In genomic region chr7:69586315-69586714, GRCh38 we compare ENCODE assay signal across 39 cellular contexts.
"Had no signal": no experiment of that assay in that cellular context is flagged by ENCODE, and none has a peak within 500 bp of the region (broad histone marks: within the 10 kb centered on the region; RNA-seq: fewer than 3 reads in every experiment).

No MANE protein-coding gene starts in this region.

- ATAC-seq: activated naive CD4-positive, alpha-beta T cell treated with anti-CD3 and anti-CD28 coated beads, Interleukin-2, amount 50 U/mL, for 72 hours; activated naive CD8-positive, alpha-beta T cell treated with anti-CD3 and anti-CD28 coated beads, Interleukin-2, amount 50 U/mL, for 24 hours; activated T-cell treated with anti-CD3 and anti-CD28 coated beads, Interleukin-2, amount 50 U/mL, for 4 hours; activated T-cell treated with anti-CD3 and anti-CD28 coated beads, Interleukin-2, amount 50 U/mL, for 72 hours; activated T-helper 17 cell treated with anti-CD3 and anti-CD28 coated beads, Interleukin-2, amount 50 U/mL, for 72 hours; body of pancreas had no signal

- H3K27ac Mint-ChIP-seq: activated naive CD4-positive, alpha-beta T cell treated with anti-CD3 and anti-CD28 coated beads for 36 hours; activated naive CD4-positive, alpha-beta T cell treated with anti-CD3 and anti-CD28 coated beads, Interleukin-2, amount 10 ng/mL, durations not matched to agents 7 days and 5 days; activated naive CD4-positive, alpha-beta T cell treated with anti-CD3 and anti-CD28 coated beads, Interleukin-2, amount 50 U/mL, for 24 hours; activated naive CD4-positive, alpha-beta T cell treated with anti-CD3 and anti-CD28 coated beads, Interleukin-2, amount 50 U/mL, for 72 hours; activated naive CD8-positive, alpha-beta T cell; activated naive CD8-positive, alpha-beta T cell treated with anti-CD3 and anti-CD28 coated beads for 36 hours; activated naive CD8-positive, alpha-beta T cell treated with anti-CD3 and anti-CD28 coated beads, Interleukin-2, amount 10 ng/mL, durations not matched to agents 7 days and 5 days; activated naive CD8-positive, alpha-beta T cell treated with anti-CD3 and anti-CD28 coated beads, Interleukin-2, amount 50 U/mL, for 24 hours; activated T-cell treated with anti-CD3 and anti-CD28 coated beads, Interleukin-2, amount 50 U/mL, for 24 hours; activated T-cell treated with anti-CD3 and anti-CD28 coated beads, Interleukin-2, amount 50 U/mL, for 72 hours; activated T-helper 1 cell treated with anti-CD3 and anti-CD28 coated beads, Interleukin-12 subunit alpha, Interleukin-12 subunit beta, Interleukin-2, Interleukin-4 antibody, amounts not matched to agents 30 ng/mL and 10 ng/mL and 1 ng/mL, durations not matched to agents 14 hours and 24 hours and 36 hours; activated T-helper 17 cell treated with anti-CD3 and anti-CD28 coated beads, Interleukin-2, amount 50 U/mL, for 72 hours; activated T-helper 2 cell treated with anti-CD3 and anti-CD28 coated beads, Interferon-gamma antibody, Interleukin-2, Interleukin-4, amounts not matched to agents 10 μg/mL and 5 μg/mL and 100 μg/mL, durations not matched to agents 14 hours and 24 hours and 36 hours; brain had no signal

- H3K36me3 ChIP-seq: adrenal gland, ascending aorta, brain microvascular endothelial cell, breast epithelium, cardiac muscle cell had no signal

- H3K9me3 Mint-ChIP-seq: activated naive CD4-positive, alpha-beta T cell treated with anti-CD3 and anti-CD28 coated beads for 36 hours; activated T-cell treated with anti-CD3 and anti-CD28 coated beads, Interleukin-2, amount 50 U/mL, for 24 hours; activated T-cell treated with anti-CD3 and anti-CD28 coated beads, Interleukin-2, amount 50 U/mL, for 4 hours; activated T-helper 1 cell treated with anti-CD3 and anti-CD28 coated beads, Interleukin-12 subunit alpha, Interleukin-12 subunit beta, Interleukin-2, Interleukin-4 antibody, amounts not matched to agents 30 ng/mL and 10 ng/mL and 1 ng/mL, durations not matched to agents 14 hours and 24 hours and 36 hours; activated T-helper 2 cell treated with anti-CD3 and anti-CD28 coated beads, Interferon-gamma antibody, Interleukin-2, Interleukin-4, amounts not matched to agents 10 μg/mL and 5 μg/mL and 100 μg/mL, durations not matched to agents 14 hours and 24 hours and 36 hours; central memory CD8-positive, alpha-beta T cell had no signal

- H3K27me3 Mint-ChIP-seq: activated naive CD4-positive, alpha-beta T cell treated with anti-CD3 and anti-CD28 coated beads, Interleukin-2, amount 10 ng/mL, durations not matched to agents 7 days and 5 days; central memory CD8-positive, alpha-beta T cell had no signal

- H3K4me3 ChIP-seq: adrenal gland, ascending aorta, body of pancreas, breast epithelium, cardiac muscle cell had no signal

- H3K9me3 ChIP-seq: adrenal gland, ascending aorta, body of pancreas, breast epithelium had no signal

- H3K27ac ChIP-seq: adrenal gland, ascending aorta, body of pancreas, brain microvascular endothelial cell, breast epithelium, cardiac muscle cell had no signal

- FAIRE-seq: bronchial epithelial cell had no signal

- DNase-seq: activated effector memory CD4-positive, alpha-beta T cell treated with anti-CD3 and anti-CD28 coated beads, Interleukin-2, amount 50 U/mL, for 16 hours; activated effector memory CD4-positive, alpha-beta T cell treated with Interleukin-2 at 50 U/mL for 16 hours; activated gamma-delta T cell; activated gamma-delta T cell treated with Interleukin-2 at 50 U/mL for 16 hours; activated naive CD4-positive, alpha-beta T cell; activated naive CD4-positive, alpha-beta T cell treated with anti-CD3 and anti-CD28 coated beads for 36 hours; activated naive CD4-positive, alpha-beta T cell treated with anti-CD3 and anti-CD28 coated beads, Interleukin-2, amount 10 ng/mL, durations not matched to agents 7 days and 5 days; activated naive CD4-positive, alpha-beta T cell treated with anti-CD3 and anti-CD28 coated beads, Interleukin-2, amount 50 U/mL, for 16 hours; activated naive CD4-positive, alpha-beta T cell treated with Interleukin-2 at 50 U/mL for 16 hours; activated naive CD8-positive, alpha-beta T cell treated with anti-CD3 and anti-CD28 coated beads for 36 hours; activated naive CD8-positive, alpha-beta T cell treated with anti-CD3 and anti-CD28 coated beads, Interleukin-2, amount 10 ng/mL, durations not matched to agents 7 days and 5 days; activated naive CD8-positive, alpha-beta T cell treated with anti-CD3 and anti-CD28 coated beads, Interleukin-2, amount 50 U/mL, for 24 hours; activated T-cell treated with anti-CD3 and anti-CD28 coated beads, Interleukin-2, amount 50 U/mL, for 1 hour; activated T-cell treated with anti-CD3 and anti-CD28 coated beads, Interleukin-2, amount 50 U/mL, for 24 hours; activated T-cell treated with anti-CD3 and anti-CD28 coated beads, Interleukin-2, amount 50 U/mL, for 4 hours; activated T-cell treated with anti-CD3 and anti-CD28 coated beads, Interleukin-2, amount 50 U/mL, for 48 hours; activated T-cell treated with anti-CD3 and anti-CD28 coated beads, Interleukin-2, amount 50 U/mL, for 72 hours; adrenal gland; amniotic stem cell; amygdala; anterior cingulate cortex; aorta; body of pancreas; brain microvascular endothelial cell; caudate nucleus; central memory CD4-positive, alpha-beta T cell; cerebellar nuclear complex had no signal

- H3K4me3 Mint-ChIP-seq: activated naive CD4-positive, alpha-beta T cell treated with anti-CD3 and anti-CD28 coated beads for 36 hours; activated naive CD4-positive, alpha-beta T cell treated with anti-CD3 and anti-CD28 coated beads, Interleukin-2, amount 10 ng/mL, durations not matched to agents 7 days and 5 days; activated naive CD4-positive, alpha-beta T cell treated with anti-CD3 and anti-CD28 coated beads, Interleukin-2, amount 50 U/mL, for 24 hours; activated naive CD8-positive, alpha-beta T cell; activated naive CD8-positive, alpha-beta T cell treated with anti-CD3 and anti-CD28 coated beads for 36 hours; activated naive CD8-positive, alpha-beta T cell treated with anti-CD3 and anti-CD28 coated beads, Interleukin-2, amount 10 ng/mL, durations not matched to agents 7 days and 5 days; activated naive CD8-positive, alpha-beta T cell treated with anti-CD3 and anti-CD28 coated beads, Interleukin-2, amount 50 U/mL, for 24 hours; activated T-cell treated with anti-CD3 and anti-CD28 coated beads, Interleukin-2, amount 50 U/mL, for 24 hours; activated T-cell treated with anti-CD3 and anti-CD28 coated beads, Interleukin-2, amount 50 U/mL, for 4 hours; activated T-cell treated with anti-CD3 and anti-CD28 coated beads, Interleukin-2, amount 50 U/mL, for 72 hours; activated T-helper 1 cell treated with anti-CD3 and anti-CD28 coated beads, Interleukin-12 subunit alpha, Interleukin-12 subunit beta, Interleukin-2, Interleukin-4 antibody, amounts not matched to agents 30 ng/mL and 10 ng/mL and 1 ng/mL, durations not matched to agents 14 hours and 24 hours and 36 hours; activated T-helper 17 cell treated with anti-CD3 and anti-CD28 coated beads, Interleukin-2, amount 50 U/mL, for 72 hours; central memory CD8-positive, alpha-beta T cell had no signal

- H3K27me3 ChIP-seq: adrenal gland, ascending aorta, body of pancreas, brain microvascular endothelial cell, breast epithelium, cardiac muscle cell had no signal

- H3K4me1 ChIP-seq: adrenal gland, ascending aorta, body of pancreas, breast epithelium had no signal

- H3K36me3 Mint-ChIP-seq: activated naive CD4-positive, alpha-beta T cell treated with anti-CD3 and anti-CD28 coated beads, Interleukin-2, amount 10 ng/mL, durations not matched to agents 7 days and 5 days; activated naive CD4-positive, alpha-beta T cell treated with anti-CD3 and anti-CD28 coated beads, Interleukin-2, amount 50 U/mL, for 24 hours; activated naive CD8-positive, alpha-beta T cell; activated naive CD8-positive, alpha-beta T cell treated with anti-CD3 and anti-CD28 coated beads for 36 hours; activated naive CD8-positive, alpha-beta T cell treated with anti-CD3 and anti-CD28 coated beads, Interleukin-2, amount 10 ng/mL, durations not matched to agents 7 days and 5 days; brain had no signal

- H3K4me1 Mint-ChIP-seq: activated naive CD4-positive, alpha-beta T cell treated with anti-CD3 and anti-CD28 coated beads, Interleukin-2, amount 10 ng/mL, durations not matched to agents 7 days and 5 days; activated naive CD4-positive, alpha-beta T cell treated with anti-CD3 and anti-CD28 coated beads, Interleukin-2, amount 50 U/mL, for 24 hours; activated naive CD8-positive, alpha-beta T cell treated with anti-CD3 and anti-CD28 coated beads for 36 hours; activated naive CD8-positive, alpha-beta T cell treated with anti-CD3 and anti-CD28 coated beads, Interleukin-2, amount 10 ng/mL, durations not matched to agents 7 days and 5 days; activated naive CD8-positive, alpha-beta T cell treated with anti-CD3 and anti-CD28 coated beads, Interleukin-2, amount 50 U/mL, for 24 hours; activated T-helper 17 cell treated with anti-CD3 and anti-CD28 coated beads, Interleukin-2, amount 50 U/mL, for 72 hours; central memory CD8-positive, alpha-beta T cell had no signal
